ENCODE assay signal across 16 cellular contexts in the genomic region with DNA sequence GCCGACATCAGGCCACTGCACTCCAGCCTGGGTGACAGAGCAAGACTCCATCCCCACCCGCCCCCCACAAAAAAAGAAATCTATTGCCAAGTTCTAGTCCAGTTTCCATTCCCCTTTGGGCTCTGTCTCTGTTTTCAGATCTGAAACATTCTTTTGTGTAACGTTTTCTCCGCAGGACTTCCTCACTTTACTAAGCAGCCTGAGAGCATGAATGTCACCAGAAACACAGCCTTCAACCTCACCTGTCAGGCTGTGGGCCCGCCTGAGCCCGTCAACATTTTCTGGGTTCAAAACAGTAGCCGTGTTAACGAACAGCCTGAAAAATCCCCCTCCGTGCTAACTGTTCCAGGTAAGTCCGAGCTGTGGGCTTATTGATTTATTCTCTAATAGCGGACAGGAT. TPM values are rescaled to one million over a fixed set of nuclear protein-coding genes. Genes with fewer than 3 reads are reported as not detected.
A peak's percentile ranks its signal among the peaks of the same experiment; 100 is the strongest.
DNase-seq lines count a peak whose midpoint lies in the region; ATAC-seq and TF ChIP-seq lines count a peak whose summit lies in the region.
"Had no signal": no experiment of that assay in that cellular context is flagged by ENCODE, and none has a peak within 500 bp of the region (broad histone marks: within the 10 kb centered on the region; RNA-seq: fewer than 3 reads in every experiment).

No MANE protein-coding gene starts in this region.

- TF ChIP-seq EP300 in suprapubic skin (IDR thresholded peaks at IDR 0.05) = no peak

- TF ChIP-seq CTCF in HCT116 (IDR thresholded peaks at IDR 0.05 in 2 of 3, conservative IDR thresholded peaks at IDR 0.05 in 1 of 3; ENCODE audit: borderline replicate concordance in 1 of 3, insufficient read depth in 1 of 3, low read depth in 2 of 3, low read length in 2 of 3) (no peak), body of pancreas (IDR thresholded peaks at IDR 0.05) (no peak), liver (IDR thresholded peaks at IDR 0.05; ENCODE audit: low read depth, low read length, missing input control) (no peak), suprapubic skin (IDR thresholded peaks at IDR 0.05) (no peak), WTC11 (IDR thresholded peaks at IDR 0.05) (no peak)

- POLR2A ChIA-PET in HCT116 (lab: Charles Lee) (interaction anchor here (0.6 kb wide), 1 partner anchor 27 kb away, joined by 4 read pairs; no protein-coding TSS in a partner anchor), WTC11 (lab: Charles Lee) (no interaction called here)
- POLR2A ChIA-PET in activated CD4-positive, alpha-beta memory T cell treated with anti-CD3 and anti-CD28 coated beads, Interleukin-2, amount 10 ng/mL, durations not matched to agents 7 days and 5 days (lab: Charles Lee) = no interaction called here

- H3K9ac ChIP-seq in HCT116 (ENCODE audit: low read length) (peak overlapping the region; percentile 42), liver (ENCODE audit: low read depth in 1 of 2, low read length in 2 of 2) (no peak overlapping the region)
- H3K9ac ChIP-seq: SK-N-SH had no signal

- peaks cover 11% of the 10 kb centered on the region for H3K4me1 Mint-ChIP-seq in WTC11
- no peaks in the 10 kb centered on the region for H3K4me1 Mint-ChIP-seq in activated CD4-positive, alpha-beta memory T cell treated with anti-CD3 and anti-CD28 coated beads, Interleukin-2, amount 10 ng/mL, durations not matched to agents 7 days and 5 days
- H3K4me1 Mint-ChIP-seq: naive B cell had no signal

- H3K4me3 ChIP-seq in HCT116 (replicated peaks in 1 of 2; ENCODE audit: low read depth in 1 of 2, low read length in 2 of 2) (peak overlapping the region in 1 of 2 experiments; percentile 44; a peak in 2 of 4 replicates), body of pancreas (no peak overlapping the region), liver (ENCODE audit: low read depth in 1 of 3, low read length in 3 of 3) (no peak overlapping the region), suprapubic skin (no peak overlapping the region)
- H3K4me3 ChIP-seq: K562 had no signal

- no peaks in the 10 kb centered on the region for H3K27me3 Mint-ChIP-seq in WTC11 (ENCODE audit: low read depth)
- H3K27me3 Mint-ChIP-seq in activated CD4-positive, alpha-beta memory T cell treated with anti-CD3 and anti-CD28 coated beads, Interleukin-2, amount 10 ng/mL, durations not matched to agents 7 days and 5 days = peaks cover 13% of the 10 kb centered on the region

- no peak for TF ChIP-seq RAD21 in HCT116 (IDR thresholded peaks at IDR 0.05; ENCODE audit: low read depth)
- TF ChIP-seq RAD21 in liver (IDR thresholded peaks at IDR 0.05) = no peak

- no peak overlapping the region for H2AFZ ChIP-seq in HCT116 (ENCODE audit: low read depth, low read length, poor library complexity, severe bottlenecking)

- H3K27me3 ChIP-seq in HCT116 (ENCODE audit: insufficient read depth, low read length) = no peaks in the 10 kb centered on the region
- no peaks in the 10 kb centered on the region for H3K27me3 ChIP-seq in body of pancreas
- no peaks in the 10 kb centered on the region for H3K27me3 ChIP-seq in liver (ENCODE audit: control insufficient read depth in 4 of 4, insufficient read depth in 4 of 4, low read length in 3 of 4)
- H3K27me3 ChIP-seq in suprapubic skin = no peaks in the 10 kb centered on the region

- no peaks in the 10 kb centered on the region for H4K20me1 ChIP-seq in HCT116 (ENCODE audit: insufficient read depth)

- BruUV-seq in HCT116 (replicated peaks; lab: Mats Ljungman, UMichigan) = no TSS peak

- no peaks in the 10 kb centered on the region for H3K36me3 Mint-ChIP-seq in WTC11
- H3K36me3 Mint-ChIP-seq in activated CD4-positive, alpha-beta memory T cell treated with anti-CD3 and anti-CD28 coated beads, Interleukin-2, amount 10 ng/mL, durations not matched to agents 7 days and 5 days (ENCODE audit: low read depth) = no peaks in the 10 kb centered on the region
- H3K36me3 Mint-ChIP-seq: naive B cell had no signal

- intact Hi-C loops in HCT116 (cut with micrococcal nuclease) = no loop called here
- intact Hi-C loops in body of pancreas (cut with DNase I) = loop anchor here (5.0 kb wide), 1 partner anchor 105 kb away; no protein-coding TSS in a partner anchor

- H3K9me3 Mint-ChIP-seq in WTC11 = no peaks in the 10 kb centered on the region
- H3K9me3 Mint-ChIP-seq in activated CD4-positive, alpha-beta memory T cell treated with anti-CD3 and anti-CD28 coated beads, Interleukin-2, amount 10 ng/mL, durations not matched to agents 7 days and 5 days = no peaks in the 10 kb centered on the region
- H3K9me3 Mint-ChIP-seq: H9 had no signal

- WGBS in body of pancreas, 2 donors = 53 to 57% methylated on average over 11 of the region's 11 CpGs
- WGBS in liver = 92% methylated on average over 11 of the region's 11 CpGs
- WGBS in suprapubic skin = 79% methylated on average over 11 of the region's 11 CpGs

- no peak overlapping the region; the same call in 1 of the 2 replicates for H3K27ac Mint-ChIP-seq in WTC11
- H3K27ac Mint-ChIP-seq in activated CD4-positive, alpha-beta memory T cell treated with anti-CD3 and anti-CD28 coated beads, Interleukin-2, amount 10 ng/mL, durations not matched to agents 7 days and 5 days = no peak overlapping the region
- H3K27ac Mint-ChIP-seq: naive B cell had no signal

- H3K9me2 ChIP-seq in HCT116 (ENCODE audit: insufficient read depth) = no peaks in the 10 kb centered on the region
- H3K9me2 ChIP-seq: SK-N-SH had no signal

- H3K27ac ChIP-seq in HCT116 (ENCODE audit: low read depth, low read length) (peak overlapping the region; percentile 59), body of pancreas (peak overlapping the region; percentile 79 to 88 (median 82)), liver (ENCODE audit: low read depth in 1 of 2, low read length in 2 of 2) (peak overlapping the region; percentile 74 to 84), suprapubic skin (peak overlapping the region; percentile 74)

- H3K9me3 ChIP-seq in HCT116 (ENCODE audit: control insufficient read depth in 1 of 2, insufficient read depth in 1 of 2, low read depth in 1 of 2, low read length in 2 of 2) = no peaks in the 10 kb centered on the region
- no peaks in the 10 kb centered on the region for H3K9me3 ChIP-seq in body of pancreas
- no peaks in the 10 kb centered on the region for H3K9me3 ChIP-seq in liver (ENCODE audit: control insufficient read depth in 4 of 4, low read length in 3 of 4)
- no peaks in the 10 kb centered on the region for H3K9me3 ChIP-seq in suprapubic skin
- H3K9me3 ChIP-seq: SK-N-SH had no signal

- H3K36me3 ChIP-seq in HCT116 (ENCODE audit: control insufficient read depth in 1 of 2, insufficient read depth in 2 of 2, low read length in 2 of 2) = no peaks in the 10 kb centered on the region; a peak in 1 of 4 replicates
- no peaks in the 10 kb centered on the region for H3K36me3 ChIP-seq in body of pancreas (replicated peaks in 1 of 2; ENCODE audit: insufficient read depth in 1 of 2, low read depth in 2 of 2)
- H3K36me3 ChIP-seq in liver (ENCODE audit: control insufficient read depth in 4 of 4, insufficient read depth in 3 of 4, low read depth in 1 of 4, low read length in 3 of 4) = peaks cover 0 to 8% (median 5%) of the 10 kb centered on the region in 4 donors
- H3K36me3 ChIP-seq in suprapubic skin = peaks cover 16% of the 10 kb centered on the region

- H3K4me3 Mint-ChIP-seq in WTC11 = no peak overlapping the region
- no peak overlapping the region for H3K4me3 Mint-ChIP-seq in activated CD4-positive, alpha-beta memory T cell treated with anti-CD3 and anti-CD28 coated beads, Interleukin-2, amount 10 ng/mL, durations not matched to agents 7 days and 5 days
- H3K4me3 Mint-ChIP-seq: H9, naive B cell had no signal

- DNase-seq in HCT116 (ENCODE audit: low read depth, low spot score) = no peak
- DNase-seq in body of pancreas = no peak
- no peak for DNase-seq in suprapubic skin (ENCODE audit: low spot score in 2 of 2)
- no peak for DNase-seq in WTC11 (ENCODE audit: low spot score)
- DNase-seq in activated T-cell treated with anti-CD3 and anti-CD28 coated beads, Interleukin-2, amount 50 U/mL, for 1 hour = no peak
- no peak for DNase-seq in activated CD4-positive, alpha-beta memory T cell treated with anti-CD3 and anti-CD28 coated beads, Interleukin-2, amount 10 ng/mL, durations not matched to agents 7 days and 5 days
- DNase-seq: activated CD4-positive, alpha-beta T cell treated with anti-CD3 and anti-CD28 coated beads for 4 hours; activated CD8-positive, alpha-beta memory T cell treated with anti-CD3 and anti-CD28 coated beads, Interleukin-2, amount 50 U/mL, for 4 hours; H9; naive B cell; NCI-H748 treated with DMSO at 0.1 percent for 48 hours; SK-N-SH; stimulated activated naive CD8-positive, alpha-beta T cell treated with anti-CD3 and anti-CD28 coated beads, Interleukin-15, Interleukin-2, amounts not matched to agents 100 U/mL and 50 U/mL, for 24 hours had no signal

- no peaks in the 10 kb centered on the region for H3K79me2 ChIP-seq in HCT116 (ENCODE audit: insufficient read depth, low read length)

- H3K4me1 ChIP-seq in HCT116 (ENCODE audit: control insufficient read depth in 1 of 2, insufficient read depth in 2 of 2, low read length in 2 of 2) (peaks cover 24 to 26% of the 10 kb centered on the region in 2 experiments), body of pancreas (peaks cover 34% of the 10 kb centered on the region), liver (ENCODE audit: control insufficient read depth in 4 of 4, insufficient read depth in 4 of 4, low read length in 3 of 4) (peaks cover 13 to 26% (median 18%) of the 10 kb centered on the region in 4 donors), suprapubic skin (peaks cover 32% of the 10 kb centered on the region)

- RAD21 ChIA-PET in HCT116 (lab: Charles Lee; ENCODE audit: low non-redundant PET in 1 of 2, low total read pairs in 2 of 2, uncharacterized antibody in 2 of 2, unreplicated experiment in 2 of 2) = no interaction called here

- ATAC-seq in HCT116 (no peak), body of pancreas (no peak), WTC11 (no peak), GM18511 (IDR thresholded peaks at IDR 0.05; ENCODE audit: unreplicated experiment) (no peak)
- ATAC-seq: K562; stimulated activated naive CD8-positive, alpha-beta T cell treated with anti-CD3 and anti-CD28 coated beads, Interleukin-15, Interleukin-2, amounts not matched to agents 100 U/mL and 50 U/mL, for 24 hours had no signal

- CTCF ChIA-PET in HCT116 (lab: Charles Lee) (no interaction called here), WTC11 (lab: Charles Lee) (no interaction called here)
- CTCF ChIA-PET in activated CD4-positive, alpha-beta memory T cell treated with anti-CD3 and anti-CD28 coated beads, Interleukin-2, amount 10 ng/mL, durations not matched to agents 7 days and 5 days (lab: Charles Lee) = no interaction called here

- TF ChIP-seq POLR2A in HCT116 (IDR thresholded peaks at IDR 0.05; ENCODE audit: borderline replicate concordance, extremely low read depth, insufficient read depth, insufficient read length) = no peak
- no peak for TF ChIP-seq POLR2A in body of pancreas (IDR thresholded peaks at IDR 0.05)
- no peak for TF ChIP-seq POLR2A in suprapubic skin (IDR thresholded peaks at IDR 0.05)

- peak overlapping the region; percentile 77 for H3K4me2 ChIP-seq in HCT116 (ENCODE audit: low read length)
- H3K4me2 ChIP-seq: SK-N-SH had no signal

RNA-seq across cellular contexts. Expression of a gene that starts 48.8 kb away (rescaled TPM):
- total RNA-seq in HCT116 (2021; ENCODE audit: unreplicated experiment) (5.7 TPM), body of pancreas (1 to 10 TPM; 7.9 to 9.6 TPM), liver (10 to 100 TPM in 1 of 2 donors, 1 to 10 TPM in 1; 9.0 to 34.1 TPM), suprapubic skin (1 to 10 TPM; 5.5 to 6.7 (median 5.7) TPM), WTC11 (2021) (5.7 to 7.3 TPM (median 6.9 TPM) in 3 replicates)
- 3.9 and 4.2 TPM in 2 replicates for polyA plus RNA-seq in HCT116 (2012)
- polyA plus RNA-seq in liver = 1 to 10 TPM; 6.3 to 7.4 TPM
- total RNA-seq in activated CD4-positive, alpha-beta memory T cell treated with anti-CD3 and anti-CD28 coated beads, Interleukin-2, amount 10 ng/mL, durations not matched to agents 7 days and 5 days = under 1 TPM; 0.20 to 0.35 TPM
